1 cellular context compared by ENCODE assay signal in the genomic region with DNA sequence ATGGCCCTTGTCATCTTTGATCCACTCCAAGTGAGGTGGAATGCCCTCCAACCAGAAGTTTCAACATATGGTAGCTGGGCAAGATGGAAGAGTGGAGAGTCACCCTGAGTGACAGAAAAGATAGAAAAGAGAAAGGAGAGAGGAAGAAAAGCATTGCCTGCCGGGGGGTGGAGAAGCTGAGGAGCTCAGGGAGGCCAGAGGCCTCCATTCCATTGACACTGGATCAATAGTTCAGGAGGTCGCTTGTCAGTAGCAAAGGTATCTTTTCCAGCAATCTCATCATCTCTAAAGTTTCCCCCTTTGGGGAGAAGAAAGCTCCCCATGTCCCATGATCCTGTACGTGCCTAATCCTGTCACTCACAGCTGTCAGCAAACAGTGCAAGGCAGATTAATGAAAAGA.
TF ChIP-seq lines count a peak whose summit lies in the region.

No MANE protein-coding gene starts in this region.

TF ChIP-seq in A549, 52 proteins besides CTCF, POLR2A, EP300 and RAD21 (continued from another document):
- TF ChIP-seq, protein P1, sequence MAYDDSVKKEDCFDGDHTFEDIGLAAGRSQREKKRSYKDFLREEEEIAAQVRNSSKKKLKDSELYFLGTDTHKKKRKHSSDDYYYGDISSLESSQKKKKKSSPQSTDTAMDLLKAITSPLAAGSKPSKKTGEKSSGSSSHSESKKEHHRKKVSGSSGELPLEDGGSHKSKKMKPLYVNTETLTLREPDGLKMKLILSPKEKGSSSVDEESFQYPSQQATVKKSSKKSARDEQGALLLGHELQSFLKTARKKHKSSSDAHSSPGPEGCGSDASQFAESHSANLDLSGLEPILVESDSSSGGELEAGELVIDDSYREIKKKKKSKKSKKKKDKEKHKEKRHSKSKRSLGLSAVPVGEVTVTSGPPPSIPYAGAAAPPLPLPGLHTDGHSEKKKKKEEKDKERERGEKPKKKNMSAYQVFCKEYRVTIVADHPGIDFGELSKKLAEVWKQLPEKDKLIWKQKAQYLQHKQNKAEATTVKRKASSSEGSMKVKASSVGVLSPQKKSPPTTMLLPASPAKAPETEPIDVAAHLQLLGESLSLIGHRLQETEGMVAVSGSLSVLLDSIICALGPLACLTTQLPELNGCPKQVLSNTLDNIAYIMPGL (CRISPR knock-in tag; IDR thresholded peaks at IDR 0.05; ENCODE audit: borderline replicate concordance) = no peak
- TF ChIP-seq FOXS1 (CRISPR knock-in tag; IDR thresholded peaks at IDR 0.05) (no peak), NFE2L2 (conservative IDR thresholded peaks at IDR 0.05; ENCODE audit: low read length) (no peak), MAFK (IDR thresholded peaks at IDR 0.05; ENCODE audit: partially characterized antibody) (no peak), FOSL2 (IDR thresholded peaks at IDR 0.05) (no peak), FOSL2 (CRISPR knock-in tag; IDR thresholded peaks at IDR 0.05) (no peak), HOXB5 (CRISPR knock-in tag; IDR thresholded peaks at IDR 0.05) (no peak), HDAC2 (IDR thresholded peaks at IDR 0.05) (no peak), GATA3 (IDR thresholded peaks at IDR 0.05; ENCODE audit: borderline replicate concordance) (no peak), SREBF2 (IDR thresholded peaks at IDR 0.05) (no peak), CBX2 (IDR thresholded peaks at IDR 0.05; ENCODE audit: borderline replicate concordance, low read depth) (no peak), HEYL (CRISPR knock-in tag; IDR thresholded peaks at IDR 0.05) (no peak)
- TF ChIP-seq, protein P2, sequence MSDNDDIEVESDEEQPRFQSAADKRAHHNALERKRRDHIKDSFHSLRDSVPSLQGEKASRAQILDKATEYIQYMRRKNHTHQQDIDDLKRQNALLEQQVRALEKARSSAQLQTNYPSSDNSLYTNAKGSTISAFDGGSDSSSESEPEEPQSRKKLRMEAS (IDR thresholded peaks at IDR 0.05) = no peak
- TF ChIP-seq, protein P3, sequence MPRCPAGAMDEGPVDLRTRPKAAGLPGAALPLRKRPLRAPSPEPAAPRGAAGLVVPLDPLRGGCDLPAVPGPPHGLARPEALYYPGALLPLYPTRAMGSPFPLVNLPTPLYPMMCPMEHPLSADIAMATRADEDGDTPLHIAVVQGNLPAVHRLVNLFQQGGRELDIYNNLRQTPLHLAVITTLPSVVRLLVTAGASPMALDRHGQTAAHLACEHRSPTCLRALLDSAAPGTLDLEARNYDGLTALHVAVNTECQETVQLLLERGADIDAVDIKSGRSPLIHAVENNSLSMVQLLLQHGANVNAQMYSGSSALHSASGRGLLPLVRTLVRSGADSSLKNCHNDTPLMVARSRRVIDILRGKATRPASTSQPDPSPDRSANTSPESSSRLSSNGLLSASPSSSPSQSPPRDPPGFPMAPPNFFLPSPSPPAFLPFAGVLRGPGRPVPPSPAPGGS (IDR thresholded peaks at IDR 0.05) = no peak
- TF ChIP-seq, protein P4, sequence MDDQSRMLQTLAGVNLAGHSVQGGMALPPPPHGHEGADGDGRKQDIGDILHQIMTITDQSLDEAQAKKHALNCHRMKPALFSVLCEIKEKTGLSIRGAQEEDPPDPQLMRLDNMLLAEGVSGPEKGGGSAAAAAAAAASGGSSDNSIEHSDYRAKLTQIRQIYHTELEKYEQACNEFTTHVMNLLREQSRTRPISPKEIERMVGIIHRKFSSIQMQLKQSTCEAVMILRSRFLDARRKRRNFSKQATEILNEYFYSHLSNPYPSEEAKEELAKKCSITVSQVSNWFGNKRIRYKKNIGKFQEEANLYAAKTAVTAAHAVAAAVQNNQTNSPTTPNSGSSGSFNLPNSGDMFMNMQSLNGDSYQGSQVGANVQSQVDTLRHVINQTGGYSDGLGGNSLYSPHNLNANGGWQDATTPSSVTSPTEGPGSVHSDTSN (IDR thresholded peaks at IDR 0.05) = no peak
